ENCODE assay signal across 17 cellular contexts in the genomic region with DNA sequence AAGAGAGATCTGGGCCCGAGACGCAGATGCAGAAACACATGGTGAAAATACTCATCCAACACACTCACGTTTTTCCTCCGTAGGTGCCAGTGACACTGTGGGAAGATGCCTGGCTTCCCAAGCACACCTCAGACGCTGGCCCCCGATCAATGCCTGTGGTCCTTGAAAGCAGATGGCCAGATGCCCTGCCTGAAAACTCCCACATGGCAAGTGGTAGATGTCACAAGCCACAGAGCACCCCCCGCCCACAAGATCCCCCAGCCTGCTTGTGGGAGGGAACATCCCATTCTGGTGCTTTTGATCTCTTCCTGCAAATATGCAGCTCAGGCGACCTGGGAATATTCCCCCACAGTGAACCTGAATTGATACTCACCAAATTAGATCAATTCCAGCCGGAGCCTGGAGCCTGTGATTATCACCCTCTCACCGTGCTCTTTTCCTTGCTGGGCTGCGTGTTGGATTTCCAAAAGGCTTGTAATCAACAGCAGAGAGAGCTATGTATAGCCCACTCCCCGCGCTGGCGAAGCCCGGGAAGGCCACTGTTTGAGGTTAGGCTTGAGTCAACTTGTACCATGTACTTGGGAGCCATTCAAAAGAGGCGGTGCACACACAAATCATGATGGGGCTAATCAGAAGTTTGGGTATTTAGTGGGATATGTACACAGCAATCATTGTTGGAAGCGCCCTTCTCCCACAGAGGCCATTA.
DNase-seq lines count a peak whose midpoint lies in the region; ATAC-seq, FAIRE-seq and TF ChIP-seq lines count a peak whose summit lies in the region.
"Had no signal": no experiment of that assay in that cellular context is flagged by ENCODE, and none has a peak within 500 bp of the region (broad histone marks: within the 10 kb centered on the region; RNA-seq: fewer than 3 reads in every experiment).

No MANE protein-coding gene starts in this region.

- H3K4me1 Mint-ChIP-seq in neural progenitor cell, result peaks cover 82% of the 10 kb centered on the region
- H3K4me1 Mint-ChIP-seq: activated T-helper 17 cell treated with anti-CD3 and anti-CD28 coated beads, Interleukin-2, amount 50 U/mL, for 72 hours; naive B cell had no signal

- peaks cover 11% of the 10 kb centered on the region for H3K27me3 Mint-ChIP-seq in neural progenitor cell (ENCODE audit: insufficient read depth, low read depth)
- H3K27me3 Mint-ChIP-seq: activated T-helper 17 cell treated with anti-CD3 and anti-CD28 coated beads, Interleukin-2, amount 50 U/mL, for 72 hours had no signal

- H3K4me1 ChIP-seq in neural progenitor cell, result peaks cover 51% of the 10 kb centered on the region
- no peaks in the 10 kb centered on the region for H3K4me1 ChIP-seq in thyroid gland

- H3K4me3 Mint-ChIP-seq in neural progenitor cell, result peak overlapping the region; percentile 35
- H3K4me3 Mint-ChIP-seq: activated CD8-positive, alpha-beta T cell treated with anti-CD3 and anti-CD28 coated beads, Interleukin-2, amount 10 ng/mL, durations not matched to agents 7 days and 5 days; activated T-helper 17 cell treated with anti-CD3 and anti-CD28 coated beads, Interleukin-2, amount 50 U/mL, for 72 hours; naive B cell had no signal

- WGBS in thyroid gland, 2 donors, result 84 to 86% methylated on average over 12 to 17 of the region's 17 CpGs

- no peak for ATAC-seq in GM21576 (IDR thresholded peaks at IDR 0.05; ENCODE audit: unreplicated experiment)
- ATAC-seq: activated CD8-positive, alpha-beta T cell treated with anti-CD3 and anti-CD28 coated beads, Interleukin-2, amount 10 ng/mL, durations not matched to agents 7 days and 5 days; activated T-helper 17 cell treated with anti-CD3 and anti-CD28 coated beads, Interleukin-2, amount 50 U/mL, for 72 hours had no signal

- TF ChIP-seq POLR2A in thyroid gland (IDR thresholded peaks at IDR 0.05), result no peak

- intact Hi-C loops in thyroid gland (cut with DNase I), result no loop called here

- H3K36me3 Mint-ChIP-seq in neural progenitor cell, result no peaks in the 10 kb centered on the region
- H3K36me3 Mint-ChIP-seq: naive B cell had no signal

- no peak for TF ChIP-seq CTCF in bronchial epithelial cell (IDR thresholded peaks at IDR 0.05; ENCODE audit: insufficient read depth, low read length, severe bottlenecking)
- no peak for TF ChIP-seq CTCF in neural progenitor cell (IDR thresholded peaks at IDR 0.05)
- no peak for TF ChIP-seq CTCF in thyroid gland (IDR thresholded peaks at IDR 0.05)

- H2AFZ ChIP-seq in neural progenitor cell (replicated peaks), result no peak overlapping the region
- H2AFZ ChIP-seq: PC-9 had no signal

- H3K4me3 ChIP-seq in bronchial epithelial cell (ENCODE audit: low read depth, low read length) (no peak overlapping the region), neural progenitor cell (no peak overlapping the region), thyroid gland (replicated peaks in 1 of 3) (no peak overlapping the region)
- H3K4me3 ChIP-seq: PC-9, upper lobe of left lung had no signal

- no peak overlapping the region for H3K9ac ChIP-seq in neural progenitor cell

- H3K27ac ChIP-seq in neural progenitor cell (no peak overlapping the region), thyroid gland (no peak overlapping the region)
- H3K27ac ChIP-seq: PC-9, upper lobe of left lung had no signal

- H3K27me3 ChIP-seq in bronchial epithelial cell (ENCODE audit: control insufficient read depth, insufficient read depth, low read length) (no peaks in the 10 kb centered on the region), neural progenitor cell (no peaks in the 10 kb centered on the region), thyroid gland (no peaks in the 10 kb centered on the region)
- H3K27me3 ChIP-seq: upper lobe of left lung had no signal

- H3K79me2 ChIP-seq in neural progenitor cell (ENCODE audit: low read depth), result peaks cover 76% of the 10 kb centered on the region

- H3F3A ChIP-seq in neural progenitor cell (ENCODE audit: low read depth), result peaks cover 14% of the 10 kb centered on the region

- H3K9me3 ChIP-seq in neural progenitor cell (ENCODE audit: low read depth) (no peaks in the 10 kb centered on the region), thyroid gland (no peaks in the 10 kb centered on the region)
- H3K9me3 ChIP-seq: upper lobe of left lung had no signal

- H3K9me3 Mint-ChIP-seq in neural progenitor cell, result no peaks in the 10 kb centered on the region
- H3K9me3 Mint-ChIP-seq: activated T-helper 17 cell treated with anti-CD3 and anti-CD28 coated beads, Interleukin-2, amount 50 U/mL, for 72 hours; naive B cell had no signal

- H4K20me1 ChIP-seq in neural progenitor cell (ENCODE audit: low read depth), result peaks cover 95% of the 10 kb centered on the region

- no peak overlapping the region for H3K4me2 ChIP-seq in neural progenitor cell
- H3K4me2 ChIP-seq: PC-9 had no signal

- no peaks in the 10 kb centered on the region for H3K36me3 ChIP-seq in bronchial epithelial cell (ENCODE audit: control insufficient read depth, insufficient read depth, low read length)
- H3K36me3 ChIP-seq in neural progenitor cell, result no peaks in the 10 kb centered on the region
- H3K36me3 ChIP-seq in thyroid gland, result no peaks in the 10 kb centered on the region
- H3K36me3 ChIP-seq: upper lobe of left lung had no signal

- H3K27ac Mint-ChIP-seq in neural progenitor cell, result peak overlapping the region; percentile 89
- H3K27ac Mint-ChIP-seq: activated CD8-positive, alpha-beta T cell treated with anti-CD3 and anti-CD28 coated beads, Interleukin-2, amount 10 ng/mL, durations not matched to agents 7 days and 5 days; activated T-helper 17 cell treated with anti-CD3 and anti-CD28 coated beads, Interleukin-2, amount 50 U/mL, for 72 hours; naive B cell had no signal

- DNase-seq in DMS79 (lab: John Stamatoyannopoulos, UW) (peak; percentile 69), NCI-H2227 treated with DMSO at 0.1 percent for 48 hours (lab: John Stamatoyannopoulos, UW) (peak; percentile 76), bronchial epithelial cell (ENCODE audit: low read depth) (peak; percentile 35), neural progenitor cell (ENCODE audit: low spot score) (no peak), pons (ENCODE audit: low spot score) (no peak), thyroid gland (no peak), foreskin melanocyte (no peak)
- DNase-seq: activated CD8-positive, alpha-beta T cell treated with anti-CD3 and anti-CD28 coated beads, Interleukin-2, amount 10 ng/mL, durations not matched to agents 7 days and 5 days; Calu3; left colon; naive B cell; PC-9; stimulated activated CD4-positive, alpha-beta T cell treated with anti-CD3 and anti-CD28 coated beads, Interleukin-4, amount 100 ng/mL, for 24 hours had no signal

- peak; percentile 7 for FAIRE-seq in bronchial epithelial cell (lab: Jason Lieb, UNC)
- FAIRE-seq: GM18507 had no signal

Comparison
In these comparisons a context has a peak if more than half of its experiments do, and no peak if none do; other contexts are left out.
1. DNase-seq: peak in DMS79 (single experiment), NCI-H2227 treated with DMSO at 0.1 percent for 48 hours (single experiment) and bronchial epithelial cell (single experiment); none in neural progenitor cell (single experiment), pons (single experiment), thyroid gland (0 of 2) and foreskin melanocyte (single experiment).